1 cellular context compared by ENCODE assay signal in the genomic region with DNA sequence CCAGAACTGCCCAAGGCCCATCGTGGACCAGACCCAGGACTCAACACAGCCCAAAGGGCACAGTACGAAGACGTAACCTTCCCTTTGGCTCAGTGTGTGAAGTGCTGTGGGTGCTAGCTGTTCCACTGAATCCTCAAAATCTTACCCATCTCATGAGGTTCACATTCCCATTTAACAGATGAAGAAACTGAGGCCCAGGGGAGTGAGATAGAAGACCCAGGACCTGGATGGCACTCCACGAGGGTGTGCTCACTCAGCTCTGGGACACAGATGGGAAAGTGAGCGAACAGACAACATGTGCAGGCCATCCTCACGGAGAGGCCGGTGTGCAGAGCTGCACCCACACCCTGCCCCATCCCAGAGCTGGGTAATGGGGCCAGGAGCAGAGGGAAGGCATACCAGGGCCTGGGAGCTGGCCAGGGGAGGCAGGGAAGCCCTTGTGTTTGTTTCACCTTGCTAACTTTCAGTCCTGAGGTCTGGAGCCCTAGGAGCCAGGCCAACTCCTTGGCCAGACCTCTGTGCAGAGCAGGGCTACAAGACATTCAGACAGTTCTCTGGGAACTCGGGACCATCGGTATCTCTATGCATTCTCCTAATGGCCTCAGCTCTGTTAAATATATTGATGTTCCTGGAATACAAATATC.
TF ChIP-seq lines count a peak whose summit lies in the region.

No MANE protein-coding gene starts in this region.

TF ChIP-seq in IMR-90, 13 proteins besides CTCF, POLR2A, EP300 and RAD21 (continued from another document):
- TF ChIP-seq, protein P1, sequence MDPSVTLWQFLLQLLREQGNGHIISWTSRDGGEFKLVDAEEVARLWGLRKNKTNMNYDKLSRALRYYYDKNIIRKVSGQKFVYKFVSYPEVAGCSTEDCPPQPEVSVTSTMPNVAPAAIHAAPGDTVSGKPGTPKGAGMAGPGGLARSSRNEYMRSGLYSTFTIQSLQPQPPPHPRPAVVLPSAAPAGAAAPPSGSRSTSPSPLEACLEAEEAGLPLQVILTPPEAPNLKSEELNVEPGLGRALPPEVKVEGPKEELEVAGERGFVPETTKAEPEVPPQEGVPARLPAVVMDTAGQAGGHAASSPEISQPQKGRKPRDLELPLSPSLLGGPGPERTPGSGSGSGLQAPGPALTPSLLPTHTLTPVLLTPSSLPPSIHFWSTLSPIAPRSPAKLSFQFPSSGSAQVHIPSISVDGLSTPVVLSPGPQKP (IDR thresholded peaks at IDR 0.05; ENCODE audit: borderline replicate concordance, low read depth, low read length) = no peak
- TF ChIP-seq MAFK (IDR thresholded peaks at IDR 0.05; ENCODE audit: low read depth, low read length) = no peak
- no peak for TF ChIP-seq MAZ (IDR thresholded peaks at IDR 0.05; ENCODE audit: borderline replicate concordance, low read depth, low read length)
- no peak for TF ChIP-seq CHD1 (IDR thresholded peaks at IDR 0.05; ENCODE audit: low read depth, low read length)
- TF ChIP-seq CEBPB (IDR thresholded peaks at IDR 0.05; ENCODE audit: low read depth, low read length) = no peak
- no peak for TF ChIP-seq RCOR1 (IDR thresholded peaks at IDR 0.05; ENCODE audit: insufficient replicate concordance, low read length)
- TF ChIP-seq NFE2L2 (IDR thresholded peaks at IDR 0.05; ENCODE audit: low read depth, low read length) = no peak
- no peak for TF ChIP-seq MXI1 (IDR thresholded peaks at IDR 0.05; ENCODE audit: borderline replicate concordance, low read depth, low read length)
- TF ChIP-seq, protein P2, sequence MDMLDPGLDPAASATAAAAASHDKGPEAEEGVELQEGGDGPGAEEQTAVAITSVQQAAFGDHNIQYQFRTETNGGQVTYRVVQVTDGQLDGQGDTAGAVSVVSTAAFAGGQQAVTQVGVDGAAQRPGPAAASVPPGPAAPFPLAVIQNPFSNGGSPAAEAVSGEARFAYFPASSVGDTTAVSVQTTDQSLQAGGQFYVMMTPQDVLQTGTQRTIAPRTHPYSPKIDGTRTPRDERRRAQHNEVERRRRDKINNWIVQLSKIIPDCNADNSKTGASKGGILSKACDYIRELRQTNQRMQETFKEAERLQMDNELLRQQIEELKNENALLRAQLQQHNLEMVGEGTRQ (IDR thresholded peaks at IDR 0.05; ENCODE audit: low read depth, low read length) = no peak
- TF ChIP-seq SMC3 (IDR thresholded peaks at IDR 0.05; ENCODE audit: low read depth, low read length) = no peak
